8 cellular contexts compared by ENCODE assay signal in genomic region chr4:74320559-74321118, GRCh38. TPM values are rescaled to one million over a fixed set of nuclear protein-coding genes. Genes with fewer than 3 reads are reported as not detected.
DNase-seq lines count a peak whose midpoint lies in the region; ATAC-seq and TF ChIP-seq lines count a peak whose summit lies in the region.

No MANE protein-coding gene starts in this region.

- no peaks in the 10 kb centered on the region for H3K79me2 ChIP-seq in PC-9 (ENCODE audit: low read depth)

- H3K27me3 ChIP-seq in PC-9 (ENCODE audit: insufficient read depth, low read depth): no peaks in the 10 kb centered on the region
- H3K27me3 ChIP-seq in body of pancreas: no peaks in the 10 kb centered on the region
- H3K27me3 ChIP-seq in kidney epithelial cell (ENCODE audit: control insufficient read depth, insufficient read depth, low read length): no peaks in the 10 kb centered on the region

- H3K9me2 ChIP-seq in PC-9 (ENCODE audit: insufficient read depth): no peaks in the 10 kb centered on the region; the same call in 1 of the 2 replicates

- H4K20me1 ChIP-seq in PC-9 (ENCODE audit: insufficient read depth): no peaks in the 10 kb centered on the region

- CTCF ChIA-PET in PC-9 (lab: Charles Lee): interaction anchor here (1.0 to 1.6 kb wide), 2 partner anchors 56 to 351 kb away, joined by 3 to 6 read pairs; no protein-coding TSS in a partner anchor

- WGBS in body of pancreas, 2 donors: 37 to 39% methylated on average over 4 of the region's 4 CpGs

- H3K4me1 ChIP-seq in PC-9 (replicated peaks; ENCODE audit: insufficient read depth) (peaks cover 12% of the 10 kb centered on the region), body of pancreas (no peaks in the 10 kb centered on the region)

- no peak overlapping the region for H2AFZ ChIP-seq in PC-9

- no peaks in the 10 kb centered on the region for H3F3A ChIP-seq in PC-9 (ENCODE audit: insufficient read depth, low read depth)

- H3K27ac ChIP-seq in PC-9: peak overlapping the region; percentile 30; the same call in 1 of the 2 replicates
- no peak overlapping the region for H3K27ac ChIP-seq in body of pancreas

- H3K36me3 ChIP-seq in PC-9 (ENCODE audit: low read depth): no peaks in the 10 kb centered on the region
- no peaks in the 10 kb centered on the region for H3K36me3 ChIP-seq in body of pancreas (replicated peaks in 1 of 2; ENCODE audit: insufficient read depth in 1 of 2, low read depth in 2 of 2)
- no peaks in the 10 kb centered on the region for H3K36me3 ChIP-seq in kidney epithelial cell (ENCODE audit: control insufficient read depth, insufficient read depth, low read length)

- intact Hi-C loops in PC-9 (cut with micrococcal nuclease; ENCODE audit: unreplicated experiment) (loop anchor here (1.0 to 5.0 kb wide), 7 partner anchors 54 to 552 kb away; partner anchors contain the start of genes AREG and BTC), body of pancreas (cut with DNase I) (loop anchor here (5.0 kb wide), 1 partner anchor 357 kb away; no protein-coding TSS in a partner anchor)

- H3K4me2 ChIP-seq in PC-9: peak overlapping the region; percentile 67

- H3K9me3 ChIP-seq in PC-9 (ENCODE audit: insufficient read depth, low read depth): no peaks in the 10 kb centered on the region
- H3K9me3 ChIP-seq in body of pancreas: no peaks in the 10 kb centered on the region

- DNase-seq in ELR (ENCODE audit: low read depth): peak; percentile 81
- peak; percentile 33 for DNase-seq in HS-27A (ENCODE audit: low read depth)
- DNase-seq in PC-9: peak; percentile 80 to 91
- peak; percentile 13 to 60 (median 44) for DNase-seq in body of pancreas
- DNase-seq in kidney epithelial cell (ENCODE audit: low read depth): peak; percentile 63
- DNase-seq in stimulated activated CD8-positive, alpha-beta memory T cell treated with anti-CD3 and anti-CD28 coated beads, Interleukin-12 subunit alpha, Interleukin-12 subunit beta, amount 100 ng/mL, for 4 hours (ENCODE audit: low read depth): peak; percentile 1
- DNase-seq in epidermal melanocyte (ENCODE audit: insufficient read length, low spot score): no peak

- POLR2A ChIA-PET in PC-9 (lab: Charles Lee; ENCODE audit: unreplicated experiment): no interaction called here

- ATAC-seq in GM21423 (IDR thresholded peaks at IDR 0.05; ENCODE audit: unreplicated experiment) (peak; percentile 66), body of pancreas (peak; percentile 63)

- no TSS peak for BruUV-seq in PC-9 (replicated peaks; lab: Mats Ljungman, UMichigan)

- H3K4me3 ChIP-seq in PC-9: no peak overlapping the region
- H3K4me3 ChIP-seq in body of pancreas: no peak overlapping the region
- no peak overlapping the region for H3K4me3 ChIP-seq in kidney epithelial cell (ENCODE audit: low read depth, low read length)

- no peak for TF ChIP-seq POLR2A in body of pancreas (IDR thresholded peaks at IDR 0.05)

- TF ChIP-seq CTCF in PC-9 (conservative IDR thresholded peaks at IDR 0.05) (peak; percentile 74), body of pancreas (IDR thresholded peaks at IDR 0.05) (peak in 6 of 7 experiments; percentile 23 to 62 (median 49)), kidney epithelial cell (IDR thresholded peaks at IDR 0.05; ENCODE audit: insufficient read depth, low read length, poor library complexity, severe bottlenecking) (peak; percentile 56)

RNA-seq across cellular contexts. Expression of gene EPGN, which starts 12.4 kb away (rescaled TPM):
- total RNA-seq in PC-9 (2021) (4.5 and 5.5 TPM in 2 replicates), body of pancreas (not detected), kidney epithelial cell (5.2 and 7.5 TPM in 2 replicates)

RNA-seq across cellular contexts. Expression of gene EREG, which starts 44.3 kb away (rescaled TPM):
- total RNA-seq in PC-9 (2021) (0.46 and 0.58 TPM in 2 replicates), body of pancreas (not detected), kidney epithelial cell (4.3 and 7.5 TPM in 2 replicates)
